Comparison of ENCODE assay signal across 8 cellular contexts in genomic region chr17:76969598-76970172, GRCh38.
DNase-seq lines count a peak whose midpoint lies in the region; ATAC-seq, FAIRE-seq and TF ChIP-seq lines count a peak whose summit lies in the region.

No MANE protein-coding gene starts in this region.

- peaks cover 14% of the 10 kb centered on the region for H3K4me1 Mint-ChIP-seq in activated naive CD4-positive, alpha-beta T cell treated with anti-CD3 and anti-CD28 coated beads for 36 hours (ENCODE audit: low read depth)

- H3K4me2 ChIP-seq in hepatocyte, result peak overlapping the region; percentile 91

- DNase-seq in activated naive CD4-positive, alpha-beta T cell treated with anti-CD3 and anti-CD28 coated beads for 36 hours, result peak; percentile 23
- no peak for DNase-seq in activated naive CD4-positive, alpha-beta T cell (lab: John Stamatoyannopoulos, UW)
- DNase-seq in SJCRH30, result peak; percentile 36 to 64
- DNase-seq in hepatocyte (ENCODE audit: low spot score), result peak; percentile 67
- DNase-seq in thoracic aorta (ENCODE audit: low spot score), result no peak
- no peak for DNase-seq in D721Med (ENCODE audit: insufficient read length, low spot score)

- H3K27ac ChIP-seq in SJCRH30, result no peak overlapping the region
- H3K27ac ChIP-seq in hepatocyte, result no peak overlapping the region
- H3K27ac ChIP-seq in thoracic aorta, result no peak overlapping the region

- no peak for TF ChIP-seq CTCF in hepatocyte (IDR thresholded peaks at IDR 0.05; ENCODE audit: poor library complexity)
- no peak for TF ChIP-seq CTCF in thoracic aorta (IDR thresholded peaks at IDR 0.05)
- TF ChIP-seq CTCF in D721Med (IDR thresholded peaks at IDR 0.05; ENCODE audit: insufficient read depth, missing control alignments), result no peak

- no peaks in the 10 kb centered on the region for H3K9me3 Mint-ChIP-seq in activated naive CD4-positive, alpha-beta T cell treated with anti-CD3 and anti-CD28 coated beads for 36 hours

- peaks cover 2% of the 10 kb centered on the region for H3K27me3 Mint-ChIP-seq in activated naive CD4-positive, alpha-beta T cell treated with anti-CD3 and anti-CD28 coated beads for 36 hours (ENCODE audit: low read depth)

- H3K79me2 ChIP-seq in hepatocyte, result no peaks in the 10 kb centered on the region

- 5% methylated on average over 13 of the region's 13 CpGs for WGBS in hepatocyte (ENCODE audit: low lambda C conversion rate, missing lambda C conversion rate)

- H3K27me3 ChIP-seq in SJCRH30, result peaks cover 66% of the 10 kb centered on the region
- H3K27me3 ChIP-seq in hepatocyte, result peaks cover 48% of the 10 kb centered on the region
- peaks cover 4% of the 10 kb centered on the region for H3K27me3 ChIP-seq in thoracic aorta (replicated peaks; ENCODE audit: insufficient read depth)

- peak overlapping the region; percentile 49 for H3K4me3 ChIP-seq in SJCRH30
- H3K4me3 ChIP-seq in hepatocyte, result no peak overlapping the region
- H3K4me3 ChIP-seq in thoracic aorta, result peak overlapping the region; percentile 48

- H2AFZ ChIP-seq in hepatocyte, result no peak overlapping the region

- intact Hi-C loops in activated naive CD4-positive, alpha-beta T cell treated with anti-CD3 and anti-CD28 coated beads for 36 hours (cut with micrococcal nuclease), result loop anchor here (1.0 kb wide), 1 partner anchor 29 kb away; no protein-coding TSS in a partner anchor

- ATAC-seq in thoracic aorta (ENCODE audit: insufficient number of reproducible peaks, low FRiP score, low read depth), result no peak
- ATAC-seq in GM18520 (IDR thresholded peaks at IDR 0.05; ENCODE audit: unreplicated experiment), result no peak
- no peak for ATAC-seq in GM19351 (IDR thresholded peaks at IDR 0.05; ENCODE audit: unreplicated experiment)

- H3K36me3 ChIP-seq in SJCRH30 (no peaks in the 10 kb centered on the region), hepatocyte (replicated peaks; ENCODE audit: insufficient read depth, low read depth) (no peaks in the 10 kb centered on the region), thoracic aorta (no peaks in the 10 kb centered on the region)

- H3K4me3 Mint-ChIP-seq in activated naive CD4-positive, alpha-beta T cell treated with anti-CD3 and anti-CD28 coated beads for 36 hours, result peak overlapping the region; percentile 65

- H3K4me1 ChIP-seq in SJCRH30, result 0 out of 2 replicates have a peak, but pooled peaks cover 3% of the 10 kb centered on the region
- peaks cover 10% of the 10 kb centered on the region for H3K4me1 ChIP-seq in hepatocyte (ENCODE audit: insufficient read depth)
- H3K4me1 ChIP-seq in thoracic aorta (ENCODE audit: control insufficient read depth in 1 of 2, low read depth in 2 of 2), result peaks cover 0 to 11% of the 10 kb centered on the region in 2 donors

- H3K9me2 ChIP-seq in hepatocyte (replicated peaks; ENCODE audit: insufficient read depth), result no peaks in the 10 kb centered on the region

- H3K27ac Mint-ChIP-seq in activated naive CD4-positive, alpha-beta T cell treated with anti-CD3 and anti-CD28 coated beads for 36 hours, result no peak overlapping the region

- no peaks in the 10 kb centered on the region for H3K36me3 Mint-ChIP-seq in activated naive CD4-positive, alpha-beta T cell treated with anti-CD3 and anti-CD28 coated beads for 36 hours (ENCODE audit: low read depth)

- no peaks in the 10 kb centered on the region for H3K9me3 ChIP-seq in SJCRH30 (replicated peaks)
- no peaks in the 10 kb centered on the region for H3K9me3 ChIP-seq in hepatocyte (ENCODE audit: low read depth)
- H3K9me3 ChIP-seq in thoracic aorta, result no peaks in the 10 kb centered on the region

- H4K20me1 ChIP-seq in hepatocyte (ENCODE audit: insufficient read depth, poor library complexity, severe bottlenecking), result no peaks in the 10 kb centered on the region

- no peak for FAIRE-seq in D721Med (lab: Jason Lieb, UNC)

- CTCF ChIA-PET in activated naive CD4-positive, alpha-beta T cell treated with anti-CD3 and anti-CD28 coated beads for 36 hours (lab: Charles Lee), result interaction anchor here (0.6 to 1.5 kb wide), 2 partner anchors 42 to 87 kb away, joined by 3 to 4 read pairs; no protein-coding TSS in a partner anchor

Comparison
In these comparisons a context has a peak if more than half of its experiments do, and no peak if none do; other contexts are left out.
1. DNase-seq: peak in activated naive CD4-positive, alpha-beta T cell treated with anti-CD3 and anti-CD28 coated beads for 36 hours (single experiment), SJCRH30 (2 of 2) and hepatocyte (single experiment); none in activated naive CD4-positive, alpha-beta T cell (0 of 4), thoracic aorta (single experiment) and D721Med (single experiment).